10 cellular contexts compared by ENCODE assay signal in genomic region chr7:129859188-129859587, GRCh38.
DNase-seq lines count a peak whose midpoint lies in the region; ATAC-seq and TF ChIP-seq lines count a peak whose summit lies in the region.
"Had no signal": no experiment of that assay in that cellular context is flagged by ENCODE, and none has a peak within 500 bp of the region (broad histone marks: within the 10 kb centered on the region; RNA-seq: fewer than 3 reads in every experiment).

No MANE protein-coding gene starts in this region.

- H3K4me3 ChIP-seq in cardiac muscle cell (no peak overlapping the region), fibroblast of pulmonary artery (replicated peaks; ENCODE audit: low read depth, low read length) (no peak overlapping the region), thyroid gland (replicated peaks in 1 of 3) (no peak overlapping the region)

- peak overlapping the region; percentile 40 for H3K27ac ChIP-seq in cardiac muscle cell
- H3K27ac ChIP-seq in thyroid gland = peak overlapping the region in 2 of 3 donors; percentile 5 to 21

- no peak for TF ChIP-seq POLR2A in thyroid gland (IDR thresholded peaks at IDR 0.05)

- H3K4me1 ChIP-seq in cardiac muscle cell (ENCODE audit: low read depth) (peaks cover 64% of the 10 kb centered on the region), thyroid gland (peaks cover 49 to 85% of the 10 kb centered on the region in 2 donors)

- intact Hi-C loops in Right ventricle myocardium superior (cut with DNase I) = no loop called here
- intact Hi-C loops in thyroid gland (cut with DNase I) = no loop called here

- no peaks in the 10 kb centered on the region for H3K9me3 ChIP-seq in cardiac muscle cell (ENCODE audit: low read depth)
- no peaks in the 10 kb centered on the region for H3K9me3 ChIP-seq in thyroid gland

- H3K36me3 ChIP-seq in cardiac muscle cell (no peaks in the 10 kb centered on the region), thyroid gland (no peaks in the 10 kb centered on the region)

- ATAC-seq in Right ventricle myocardium superior (ENCODE audit: poor library complexity) = no peak

- peak; percentile 22 to 77 for DNase-seq in cardiac muscle cell (ENCODE audit: low read depth in 1 of 2, low spot score in 1 of 2)
- DNase-seq in Right ventricle myocardium superior = no peak
- peak; percentile 50 for DNase-seq in SIG-M5 (lab: John Stamatoyannopoulos, UW)
- DNase-seq in fibroblast of pulmonary artery (ENCODE audit: low read depth) = peak; percentile 52
- no peak for DNase-seq in thyroid gland
- DNase-seq in cortex of kidney (lab: John Stamatoyannopoulos, UW) = no peak
- DNase-seq in NCI-H128 (lab: John Stamatoyannopoulos, UW; ENCODE audit: unreplicated experiment) = no peak
- no peak for DNase-seq in COLO829 (ENCODE audit: low spot score)
- DNase-seq: dermis blood vessel endothelial cell; stimulated activated CD8-positive, alpha-beta memory T cell treated with anti-CD3 and anti-CD28 coated beads, Interleukin-4, amount 100 ng/mL, for 48 hours had no signal

- H3K27me3 ChIP-seq in cardiac muscle cell = no peaks in the 10 kb centered on the region
- no peaks in the 10 kb centered on the region for H3K27me3 ChIP-seq in thyroid gland

- no peak for TF ChIP-seq CTCF in cardiac muscle cell (IDR thresholded peaks at IDR 0.05; ENCODE audit: low read depth, low read length)
- TF ChIP-seq CTCF in fibroblast of pulmonary artery (IDR thresholded peaks at IDR 0.05; ENCODE audit: low read length, missing control alignments) = no peak
- no peak for TF ChIP-seq CTCF in thyroid gland (IDR thresholded peaks at IDR 0.05)

- 20 to 28% methylated on average over 2 of the region's 2 CpGs for WGBS in thyroid gland, 2 donors

Comparison
In these comparisons a context has a peak if more than half of its experiments do, and no peak if none do; other contexts are left out.
1. DNase-seq: peak in cardiac muscle cell (2 of 2), SIG-M5 (single experiment) and fibroblast of pulmonary artery (single experiment); none in Right ventricle myocardium superior (single experiment), thyroid gland (0 of 2), cortex of kidney (single experiment), NCI-H128 (single experiment) and COLO829 (single experiment).